Comparison of ENCODE assay signal across 12 cellular contexts in genomic region chr3:59245879-59246501, GRCh38.
DNase-seq lines count a peak whose midpoint lies in the region; ATAC-seq and TF ChIP-seq lines count a peak whose summit lies in the region.
"Had no signal": no experiment of that assay in that cellular context is flagged by ENCODE, and none has a peak within 500 bp of the region (broad histone marks: within the 10 kb centered on the region; RNA-seq: fewer than 3 reads in every experiment).

No MANE protein-coding gene starts in this region.

- TF ChIP-seq CTCF in SK-N-SH (IDR thresholded peaks at IDR 0.05): no peak

- no peak overlapping the region for H2AFZ ChIP-seq in SK-N-SH (ENCODE audit: low read depth)

- no peak overlapping the region for H3K4me3 Mint-ChIP-seq in T-helper 17 cell
- H3K4me3 Mint-ChIP-seq: stimulated activated effector memory CD8-positive, alpha-beta T cell treated with anti-CD3 and anti-CD28 coated beads, Interleukin-12 subunit alpha, Interleukin-12 subunit beta, amount 100 ng/mL, for 72 hours had no signal

- TF ChIP-seq EP300 in SK-N-SH (IDR thresholded peaks at IDR 0.05; ENCODE audit: borderline replicate concordance in 1 of 2, low read depth in 1 of 2, low read length in 1 of 2): peak in 1 of 2 experiments; percentile 83; a peak in 2 of 4 replicates

- H3K79me2 ChIP-seq in SK-N-SH (ENCODE audit: insufficient read depth): no peaks in the 10 kb centered on the region

- H3K36me3 Mint-ChIP-seq in T-helper 17 cell (ENCODE audit: low read depth): no peaks in the 10 kb centered on the region
- H3K36me3 Mint-ChIP-seq: stimulated activated effector memory CD8-positive, alpha-beta T cell treated with anti-CD3 and anti-CD28 coated beads, Interleukin-12 subunit alpha, Interleukin-12 subunit beta, amount 100 ng/mL, for 72 hours had no signal

- no peak overlapping the region for H3K9ac ChIP-seq in SK-N-SH

- no peak overlapping the region for H3K4me3 ChIP-seq in SK-N-SH (ENCODE audit: low read depth in 2 of 2, low read length in 1 of 2)
- H3K4me3 ChIP-seq: ascending aorta, mucosa of descending colon had no signal

- CTCF ChIA-PET in SK-N-SH (lab: Yijun Ruan, JAX): interaction anchor here (0.7 to 1.4 kb wide), 2 partner anchors 32 to 564 kb away, joined by 3 to 4 read pairs; no protein-coding TSS in a partner anchor

- peak; percentile 79 for DNase-seq in H4 (ENCODE audit: low spot score)
- no peak for DNase-seq in SK-N-SH
- DNase-seq in foreskin melanocyte: peak; percentile 93
- peak; percentile 12 for DNase-seq in smooth muscle cell of the brain vasculature (ENCODE audit: low read depth, low spot score)
- no peak for DNase-seq in OCI-M1 (lab: John Stamatoyannopoulos, UW)
- DNase-seq in T-helper 17 cell: no peak
- DNase-seq: GDM1, NCI-H1930 had no signal

- WGBS in SK-N-SH (ENCODE audit: low lambda C conversion rate): 34% methylated on average over 8 of the region's 8 CpGs

- H3K27ac ChIP-seq in SK-N-SH (ENCODE audit: low read depth in 2 of 2, low read length in 1 of 2): peak overlapping the region in 1 of 2 experiments; percentile 69; a peak in 2 of 4 replicates
- H3K27ac ChIP-seq: ascending aorta had no signal

- peaks cover 15 to 22% of the 10 kb centered on the region in 2 experiments; a peak in 3 of 4 replicates for H3K4me1 ChIP-seq in SK-N-SH (ENCODE audit: control insufficient read depth in 1 of 2, insufficient read depth in 2 of 2, low read depth in 1 of 2, low read length in 1 of 2)
- H3K4me1 ChIP-seq: ascending aorta had no signal

- peaks cover 5% of the 10 kb centered on the region for H3F3A ChIP-seq in SK-N-SH (replicated peaks; ENCODE audit: insufficient read depth)

- ATAC-seq in HG02588 (IDR thresholded peaks at IDR 0.05; ENCODE audit: unreplicated experiment) (no peak), T-helper 17 cell (no peak)
- ATAC-seq: mucosa of descending colon; stimulated activated effector memory CD8-positive, alpha-beta T cell treated with anti-CD3 and anti-CD28 coated beads, Interleukin-12 subunit alpha, Interleukin-12 subunit beta, amount 100 ng/mL, for 72 hours had no signal

- H3K36me3 ChIP-seq in SK-N-SH (replicated peaks in 1 of 2; ENCODE audit: control insufficient read depth in 1 of 2, insufficient read depth in 2 of 2, low read length in 1 of 2): no peaks in the 10 kb centered on the region
- H3K36me3 ChIP-seq: ascending aorta had no signal

- H3K27me3 ChIP-seq in SK-N-SH (ENCODE audit: insufficient read depth): no peaks in the 10 kb centered on the region
- H3K27me3 ChIP-seq: ascending aorta had no signal

- H3K27ac Mint-ChIP-seq in T-helper 17 cell: no peak overlapping the region
- H3K27ac Mint-ChIP-seq: stimulated activated effector memory CD8-positive, alpha-beta T cell treated with anti-CD3 and anti-CD28 coated beads, Interleukin-12 subunit alpha, Interleukin-12 subunit beta, amount 100 ng/mL, for 72 hours had no signal

- H3K27me3 Mint-ChIP-seq in T-helper 17 cell: no peaks in the 10 kb centered on the region

- no peaks in the 10 kb centered on the region for H3K9me2 ChIP-seq in SK-N-SH

- POLR2A ChIA-PET in SK-N-SH (lab: Yijun Ruan, JAX): no interaction called here

- H3K4me1 Mint-ChIP-seq in T-helper 17 cell: no peaks in the 10 kb centered on the region

- no peak for TF ChIP-seq RAD21 in SK-N-SH (IDR thresholded peaks at IDR 0.05; ENCODE audit: low read length)

- H3K9me3 ChIP-seq in SK-N-SH: no peaks in the 10 kb centered on the region
- no peaks in the 10 kb centered on the region for H3K9me3 ChIP-seq in T-helper 17 cell (ENCODE audit: control insufficient read depth, low read length, poor library complexity, severe bottlenecking)
- H3K9me3 ChIP-seq: ascending aorta, mucosa of descending colon had no signal

- peak overlapping the region; percentile 50 for H3K4me2 ChIP-seq in SK-N-SH

- no peaks in the 10 kb centered on the region for H4K20me1 ChIP-seq in SK-N-SH (ENCODE audit: insufficient read depth)

TF ChIP-seq in SK-N-SH, 30 proteins besides CTCF, POLR2A, EP300 and RAD21:
- TF ChIP-seq ZBTB33 (IDR thresholded peaks at IDR 0.05; ENCODE audit: borderline replicate concordance, low read depth) (0 out of 2 replicates have a peak, but pooled peaks have one; percentile 27), SIN3A (IDR thresholded peaks at IDR 0.05; ENCODE audit: borderline replicate concordance, low read depth, low read length) (peak; percentile 29; the same call in 1 of the 2 replicates), SMC3 (IDR thresholded peaks at IDR 0.05; ENCODE audit: low read depth, low read length) (no peak), TEAD4 (IDR thresholded peaks at IDR 0.05; ENCODE audit: borderline replicate concordance, insufficient read depth) (peak; percentile 69), RXRA (IDR thresholded peaks at IDR 0.05; ENCODE audit: borderline replicate concordance, low read depth) (peak; percentile 40; the same call in 1 of the 2 replicates), REST (IDR thresholded peaks at IDR 0.05; ENCODE audit: low read depth, low read length) (no peak), PBX3 (IDR thresholded peaks at IDR 0.05) (peak; percentile 93), NFIC (IDR thresholded peaks at IDR 0.05; ENCODE audit: borderline replicate concordance) (peak; percentile 90), POLR2AphosphoS5 (IDR thresholded peaks at IDR 0.05; ENCODE audit: low read depth, low read length) (peak; percentile 27; the same call in 1 of the 2 replicates), JUND (IDR thresholded peaks at IDR 0.05) (peak; percentile 84), RFX5 (IDR thresholded peaks at IDR 0.05; ENCODE audit: low read length) (no peak), FOSL2 (IDR thresholded peaks at IDR 0.05; ENCODE audit: borderline replicate concordance, low read depth) (peak; percentile 55; the same call in 1 of the 2 replicates), TCF12 (IDR thresholded peaks at IDR 0.05) (peak; percentile 92), USF1 (IDR thresholded peaks at IDR 0.05; ENCODE audit: borderline replicate concordance, low read depth) (no peak)

Comparison
In these comparisons a context has a peak if more than half of its experiments do, and no peak if none do; other contexts are left out.
1. DNase-seq: peak in H4 (single experiment), foreskin melanocyte (single experiment) and smooth muscle cell of the brain vasculature (single experiment); none in SK-N-SH (single experiment), OCI-M1 (single experiment) and T-helper 17 cell (0 of 3).